In genomic region chr14:74329950-74330575, GRCh38 we compare ENCODE assay signal across 9 cellular contexts. TPM values are rescaled to one million over a fixed set of nuclear protein-coding genes. Genes with fewer than 3 reads are reported as not detected.
"Had no signal": no experiment of that assay in that cellular context is flagged by ENCODE, and none has a peak within 500 bp of the region (broad histone marks: within the 10 kb centered on the region; RNA-seq: fewer than 3 reads in every experiment).

No MANE protein-coding gene starts in this region.

RNA-seq across cellular contexts. Expression of gene VRTN, which starts 18.2 kb away (rescaled TPM):
- total RNA-seq: LHCN-M2, MCF 10A, NCI-H460, OCI-LY7, PC-9, Right ventricle myocardium inferior, RPMI7951, SJCRH30, SK-MEL-5 had no signal
